Comparison of ENCODE assay signal across 19 cellular contexts in the genomic region with DNA sequence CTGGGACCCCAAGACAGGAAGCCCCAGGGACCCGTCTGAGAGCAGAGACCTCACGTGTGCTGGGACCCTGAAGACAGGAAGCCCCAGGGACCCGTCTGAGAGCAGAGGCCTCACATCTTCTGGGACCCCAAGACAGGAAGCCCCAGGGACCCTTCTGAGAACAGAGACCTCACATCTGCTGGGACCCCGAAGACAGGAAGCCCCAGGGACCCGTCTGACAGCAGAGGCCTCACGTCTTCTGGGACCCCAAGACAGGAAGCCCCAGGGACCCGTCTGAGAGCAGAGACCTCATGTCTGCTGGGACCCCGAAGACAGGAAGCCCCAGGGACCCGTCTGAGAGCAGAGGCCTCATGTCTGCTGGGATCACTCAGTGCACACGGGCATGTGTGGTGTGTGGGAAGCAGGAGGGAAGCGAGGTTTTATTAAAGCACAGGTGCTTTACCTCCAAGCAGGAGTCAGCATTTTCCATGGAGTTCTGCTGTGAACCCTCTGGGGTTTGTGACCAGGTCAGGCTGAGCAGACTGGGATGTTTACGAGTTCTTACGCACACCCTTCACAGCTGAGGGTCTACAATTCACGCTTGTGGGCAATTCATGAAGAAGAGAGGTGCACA.
A peak's percentile ranks its signal among the peaks of the same experiment; 100 is the strongest.
DNase-seq lines count a peak whose midpoint lies in the region; ATAC-seq and TF ChIP-seq lines count a peak whose summit lies in the region.
"Had no signal": no experiment of that assay in that cellular context is flagged by ENCODE, and none has a peak within 500 bp of the region (broad histone marks: within the 10 kb centered on the region; RNA-seq: fewer than 3 reads in every experiment).

No MANE protein-coding gene starts in this region.

- no peak overlapping the region for H3K4me3 Mint-ChIP-seq in activated CD8-positive, alpha-beta memory T cell treated with anti-CD3 and anti-CD28 coated beads, Interleukin-2, amount 10 ng/mL, durations not matched to agents 7 days and 5 days
- no peak overlapping the region for H3K4me3 Mint-ChIP-seq in neural progenitor cell

- no peak overlapping the region for H3K9ac ChIP-seq in neural progenitor cell

- H3K4me2 ChIP-seq in DOHH2 (ENCODE audit: low read length) (no peak overlapping the region), neural progenitor cell (no peak overlapping the region)

- no peak overlapping the region for H3K4me3 ChIP-seq in DOHH2 (ENCODE audit: low read length)
- H3K4me3 ChIP-seq in neural progenitor cell = no peak overlapping the region

- peak; percentile 61 for DNase-seq in activated CD8-positive, alpha-beta memory T cell treated with anti-CD3 and anti-CD28 coated beads for 24 hours
- no peak for DNase-seq in activated CD8-positive, alpha-beta memory T cell treated with anti-CD3 and anti-CD28 coated beads, Interleukin-2, amount 10 ng/mL, durations not matched to agents 7 days and 5 days
- DNase-seq in ecto neural progenitor cell (ENCODE audit: low spot score) (peak; percentile 19), neural progenitor cell (ENCODE audit: low spot score) (no peak), glomerular visceral epithelial cell (ENCODE audit: extremely low spot score) (no peak)
- DNase-seq: ACHN, DMS53, KG1, NCI-H1105, NCI-H2081, NCI-H2171, NCI-H524 treated with DMSO at 0.1 percent for 48 hours, NCI-H82 had no signal

- peaks cover 12% of the 10 kb centered on the region for H3K4me1 Mint-ChIP-seq in activated CD8-positive, alpha-beta memory T cell treated with anti-CD3 and anti-CD28 coated beads, Interleukin-2, amount 10 ng/mL, durations not matched to agents 7 days and 5 days
- H3K4me1 Mint-ChIP-seq in neural progenitor cell = peaks cover 16% of the 10 kb centered on the region

- no peaks in the 10 kb centered on the region for H3K27me3 Mint-ChIP-seq in activated CD8-positive, alpha-beta memory T cell treated with anti-CD3 and anti-CD28 coated beads, Interleukin-2, amount 10 ng/mL, durations not matched to agents 7 days and 5 days
- peaks cover 5% of the 10 kb centered on the region for H3K27me3 Mint-ChIP-seq in neural progenitor cell (ENCODE audit: insufficient read depth, low read depth)

- CTCF ChIA-PET in activated CD8-positive, alpha-beta memory T cell treated with anti-CD3 and anti-CD28 coated beads, Interleukin-2, amount 10 ng/mL, durations not matched to agents 7 days and 5 days (lab: Charles Lee) = no interaction called here

- H4K20me1 ChIP-seq in DOHH2 (ENCODE audit: control insufficient read depth, insufficient read depth, low read depth, low read length) (no peaks in the 10 kb centered on the region), neural progenitor cell (ENCODE audit: low read depth) (no peaks in the 10 kb centered on the region)

- H3K36me3 Mint-ChIP-seq in activated CD8-positive, alpha-beta memory T cell treated with anti-CD3 and anti-CD28 coated beads, Interleukin-2, amount 10 ng/mL, durations not matched to agents 7 days and 5 days = peaks cover 3% of the 10 kb centered on the region
- H3K36me3 Mint-ChIP-seq in neural progenitor cell = peaks cover 2% of the 10 kb centered on the region

- TF ChIP-seq CTCF in DOHH2 (IDR thresholded peaks at IDR 0.05; ENCODE audit: low read depth, low read length, poor library complexity, severe bottlenecking) (no peak), neural progenitor cell (IDR thresholded peaks at IDR 0.05) (no peak)

- H3K9me3 Mint-ChIP-seq in activated CD8-positive, alpha-beta memory T cell treated with anti-CD3 and anti-CD28 coated beads, Interleukin-2, amount 10 ng/mL, durations not matched to agents 7 days and 5 days (ENCODE audit: low read depth) = peaks cover 15% of the 10 kb centered on the region
- H3K9me3 Mint-ChIP-seq in neural progenitor cell = peaks cover 10% of the 10 kb centered on the region

- no peaks in the 10 kb centered on the region for H3K27me3 ChIP-seq in DOHH2 (ENCODE audit: control insufficient read depth, low read length)
- H3K27me3 ChIP-seq in neural progenitor cell = no peaks in the 10 kb centered on the region

- H3F3A ChIP-seq in DOHH2 (ENCODE audit: control insufficient read depth, insufficient read depth) (no peaks in the 10 kb centered on the region), neural progenitor cell (ENCODE audit: low read depth) (peaks cover 7% of the 10 kb centered on the region)

- no peak for ATAC-seq in activated CD8-positive, alpha-beta memory T cell treated with anti-CD3 and anti-CD28 coated beads, Interleukin-2, amount 10 ng/mL, durations not matched to agents 7 days and 5 days
- ATAC-seq in SK-N-SH treated with all-trans-retinoic acid at 6 μM for 48 hours (no peak), GM18505 (IDR thresholded peaks at IDR 0.05; ENCODE audit: unreplicated experiment) (no peak)
- ATAC-seq: Panc1 had no signal

- TF ChIP-seq POLR2A in GM18505 (IDR thresholded peaks at IDR 0.05; ENCODE audit: borderline replicate concordance, extremely low read depth, insufficient read depth, insufficient read length) = no peak

- H3K79me2 ChIP-seq in DOHH2 (ENCODE audit: control insufficient read depth, low read length) (no peaks in the 10 kb centered on the region), neural progenitor cell (ENCODE audit: low read depth) (no peaks in the 10 kb centered on the region)

- H3K36me3 ChIP-seq in DOHH2 (ENCODE audit: control insufficient read depth, low read length) (no peaks in the 10 kb centered on the region), neural progenitor cell (no peaks in the 10 kb centered on the region)

- peaks cover 24% of the 10 kb centered on the region for H3K4me1 ChIP-seq in DOHH2 (ENCODE audit: control insufficient read depth, low read length)
- peaks cover 13% of the 10 kb centered on the region for H3K4me1 ChIP-seq in neural progenitor cell

- no peak overlapping the region for H3K27ac Mint-ChIP-seq in activated CD8-positive, alpha-beta memory T cell treated with anti-CD3 and anti-CD28 coated beads, Interleukin-2, amount 10 ng/mL, durations not matched to agents 7 days and 5 days
- peak overlapping the region; percentile 57 for H3K27ac Mint-ChIP-seq in neural progenitor cell

- peak overlapping the region; percentile 58 for H3K27ac ChIP-seq in DOHH2 (ENCODE audit: low read depth, low read length)
- no peak overlapping the region for H3K27ac ChIP-seq in neural progenitor cell
- H3K27ac ChIP-seq: 22Rv1, C4-2B had no signal

- no peak overlapping the region for H2AFZ ChIP-seq in neural progenitor cell (replicated peaks)

- peaks cover 44% of the 10 kb centered on the region; the same call in 1 of the 2 replicates for H3K9me3 ChIP-seq in DOHH2 (ENCODE audit: control insufficient read depth, insufficient read depth, low read length)
- no peaks in the 10 kb centered on the region for H3K9me3 ChIP-seq in neural progenitor cell (ENCODE audit: low read depth)

- no peaks in the 10 kb centered on the region for H3K9me2 ChIP-seq in DOHH2 (replicated peaks; ENCODE audit: control insufficient read depth, low read length)

TF ChIP-seq in SK-N-SH treated with all-trans-retinoic acid at 6 μM for 48 hours, 23 proteins besides CTCF, POLR2A, EP300 and RAD21 (continues in another document):
- no peak for TF ChIP-seq OSR1 (CRISPR knock-in tag; IDR thresholded peaks at IDR 0.05)
- TF ChIP-seq ZNF565 (CRISPR knock-in tag; conservative IDR thresholded peaks at IDR 0.05; ENCODE audit: low read depth) = no peak
- TF ChIP-seq TCF4 (CRISPR knock-in tag; IDR thresholded peaks at IDR 0.05; ENCODE audit: borderline replicate concordance) = no peak
- TF ChIP-seq CSRNP3 (CRISPR knock-in tag; IDR thresholded peaks at IDR 0.05) = no peak
- TF ChIP-seq ZFP30 (CRISPR knock-in tag; IDR thresholded peaks at IDR 0.05) = no peak
- no peak for TF ChIP-seq ISL1 (CRISPR knock-in tag; IDR thresholded peaks at IDR 0.05)
- TF ChIP-seq PATZ1 (CRISPR knock-in tag; IDR thresholded peaks at IDR 0.05; ENCODE audit: borderline replicate concordance) = no peak
- no peak for TF ChIP-seq BACH2 (CRISPR knock-in tag; IDR thresholded peaks at IDR 0.05; ENCODE audit: borderline replicate concordance)
- no peak for TF ChIP-seq SNAI2 (CRISPR knock-in tag; IDR thresholded peaks at IDR 0.05)
- TF ChIP-seq ESRRG (CRISPR knock-in tag; IDR thresholded peaks at IDR 0.05) = no peak
- no peak for TF ChIP-seq ZFP3 (CRISPR knock-in tag; IDR thresholded peaks at IDR 0.05)

Comparison
In these comparisons a context has a peak if more than half of its experiments do, and no peak if none do; other contexts are left out.
1. DNase-seq: peak in activated CD8-positive, alpha-beta memory T cell treated with anti-CD3 and anti-CD28 coated beads for 24 hours (single experiment) and ecto neural progenitor cell (single experiment); none in activated CD8-positive, alpha-beta memory T cell treated with anti-CD3 and anti-CD28 coated beads, Interleukin-2, amount 10 ng/mL, durations not matched to agents 7 days and 5 days (single experiment), neural progenitor cell (single experiment) and glomerular visceral epithelial cell (single experiment).